Comparison of ENCODE assay signal across 1 cellular context in genomic region chr17:47685556-47686275, GRCh38.
A peak's percentile ranks its signal among the peaks of the same experiment; 100 is the strongest.
TF ChIP-seq lines count a peak whose summit lies in the region.

No MANE protein-coding gene starts in this region.

TF ChIP-seq in GM12878, 131 proteins besides CTCF, POLR2A, EP300 and RAD21:
- TF ChIP-seq TAF1 (IDR thresholded peaks at IDR 0.05; ENCODE audit: borderline replicate concordance, low read depth, low read length) (no peak), CEBPB (IDR thresholded peaks at IDR 0.05; ENCODE audit: borderline replicate concordance in 1 of 2, low read depth in 2 of 2, low read length in 2 of 2) (no peak), ATF2 (IDR thresholded peaks at IDR 0.05; ENCODE audit: low read length) (0 out of 2 replicates have a peak, but pooled peaks have one; percentile 1), MYB (IDR thresholded peaks at IDR 0.05; ENCODE audit: borderline replicate concordance, low read depth, low read length) (no peak), HDAC6 (IDR thresholded peaks at IDR 0.05; ENCODE audit: unreplicated experiment) (no peak)
TF ChIP-seq in GM12878: peak in this region for 1.
